In the genomic region with DNA sequence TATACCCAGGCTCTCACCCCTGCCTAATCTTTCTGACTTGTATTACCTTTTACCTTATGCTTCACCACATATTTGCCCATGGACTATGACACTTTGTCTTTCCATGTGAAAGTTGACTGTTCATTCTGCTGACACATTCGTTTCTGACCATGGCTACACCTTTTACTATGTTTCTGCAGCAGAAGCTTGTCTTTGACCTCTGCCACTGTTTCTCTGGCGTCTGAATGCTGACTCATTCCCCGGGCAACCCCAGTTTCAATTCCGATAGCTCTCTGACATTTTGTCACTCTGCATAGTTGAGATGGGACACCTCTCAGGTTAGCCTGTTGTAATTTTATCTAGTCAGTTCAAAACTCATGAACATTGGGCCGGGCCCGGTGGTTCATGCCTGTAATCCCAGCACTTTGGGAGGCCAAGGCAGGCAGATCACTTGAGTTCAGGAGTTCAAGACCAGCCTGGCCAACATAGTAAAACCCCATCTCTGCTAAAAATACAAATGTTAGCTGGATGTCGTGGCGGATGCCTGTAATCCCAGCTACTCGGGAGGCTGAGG, we compare ENCODE assay signal across 10 cellular contexts. TPM values are rescaled to one million over a fixed set of nuclear protein-coding genes. Genes with fewer than 3 reads are reported as not detected.
DNase-seq lines count a peak whose midpoint lies in the region; ATAC-seq and TF ChIP-seq lines count a peak whose summit lies in the region.
"Had no signal": no experiment of that assay in that cellular context is flagged by ENCODE, and none has a peak within 500 bp of the region (broad histone marks: within the 10 kb centered on the region; RNA-seq: fewer than 3 reads in every experiment).

No MANE protein-coding gene starts in this region.

- peaks cover 8% of the 10 kb centered on the region for H3K4me1 Mint-ChIP-seq in stimulated activated memory B cell treated with anti-CD40 and anti-IgM and Interleukin-4, amounts not matched to agents 10 μg/mL and 1 μg/mL and 100 μg/mL, for 72 hours
- H3K4me1 Mint-ChIP-seq: immature natural killer cell had no signal

- ATAC-seq in HG02981 (IDR thresholded peaks at IDR 0.05; ENCODE audit: unreplicated experiment): peak; percentile 64
- ATAC-seq in stimulated activated memory B cell treated with anti-CD40 and anti-IgM and Interleukin-4, amounts not matched to agents 10 μg/mL and 1 μg/mL and 100 μg/mL, for 72 hours: peak; percentile 87
- no peak for ATAC-seq in body of pancreas

- intact Hi-C loops in testis (cut with DNase I; ENCODE audit: low total_unique reads): no loop called here
- intact Hi-C loops in body of pancreas (cut with DNase I): no loop called here

- TF ChIP-seq POLR2A in testis (IDR thresholded peaks at IDR 0.05) (no peak), body of pancreas (IDR thresholded peaks at IDR 0.05) (no peak)

- no peak overlapping the region for H3K27ac Mint-ChIP-seq in stimulated activated memory B cell treated with anti-CD40 and anti-IgM and Interleukin-4, amounts not matched to agents 10 μg/mL and 1 μg/mL and 100 μg/mL, for 72 hours
- H3K27ac Mint-ChIP-seq: immature natural killer cell had no signal

- H3K36me3 ChIP-seq in testis (ENCODE audit: low read depth, missing control alignments): no peaks in the 10 kb centered on the region
- H3K36me3 ChIP-seq in body of pancreas (replicated peaks in 1 of 2; ENCODE audit: insufficient read depth in 1 of 2, low read depth in 2 of 2): no peaks in the 10 kb centered on the region
- no peaks in the 10 kb centered on the region for H3K36me3 ChIP-seq in right atrium auricular region
- H3K36me3 ChIP-seq: BLaER1 had no signal

- WGBS in testis, 2 donors: 89 to 90% methylated on average over 9 of the region's 9 CpGs
- WGBS in body of pancreas, 2 donors: 81 to 82% methylated on average over 9 of the region's 9 CpGs

- H3K4me3 ChIP-seq in testis (no peak overlapping the region), body of pancreas (no peak overlapping the region), right atrium auricular region (no peak overlapping the region)
- H3K4me3 ChIP-seq: BLaER1 had no signal

- H3K27me3 ChIP-seq in testis (no peaks in the 10 kb centered on the region), body of pancreas (no peaks in the 10 kb centered on the region), right atrium auricular region (no peaks in the 10 kb centered on the region)
- H3K27me3 ChIP-seq: BLaER1 had no signal

- TF ChIP-seq CTCF in testis (IDR thresholded peaks at IDR 0.05): no peak
- TF ChIP-seq CTCF in body of pancreas (IDR thresholded peaks at IDR 0.05): no peak
- TF ChIP-seq CTCF in right atrium auricular region (IDR thresholded peaks at IDR 0.05): no peak

- H3K9me3 ChIP-seq in testis: no peaks in the 10 kb centered on the region
- H3K9me3 ChIP-seq in body of pancreas: no peaks in the 10 kb centered on the region
- H3K9me3 ChIP-seq in right atrium auricular region: no peaks in the 10 kb centered on the region
- H3K9me3 ChIP-seq: BLaER1 had no signal

- no peak overlapping the region for H3K27ac ChIP-seq in testis
- no peak overlapping the region for H3K27ac ChIP-seq in body of pancreas
- H3K27ac ChIP-seq in right atrium auricular region: no peak overlapping the region
- H3K27ac ChIP-seq: BLaER1 had no signal

- DNase-seq in activated naive CD4-positive, alpha-beta T cell treated with Interleukin-2 at 50 U/mL for 16 hours: peak; percentile 8
- no peak for DNase-seq in activated naive CD4-positive, alpha-beta T cell (lab: John Stamatoyannopoulos, UW)
- DNase-seq in activated CD4-positive, alpha-beta T cell treated with anti-CD3 and anti-CD28 coated beads, Interleukin-2, amount 50 U/mL, for 48 hours: peak; percentile 36 to 57
- no peak for DNase-seq in testis
- DNase-seq in body of pancreas: no peak
- no peak for DNase-seq in right atrium auricular region (ENCODE audit: low spot score)
- DNase-seq: immature natural killer cell had no signal

- no peaks in the 10 kb centered on the region for H3K27me3 Mint-ChIP-seq in stimulated activated memory B cell treated with anti-CD40 and anti-IgM and Interleukin-4, amounts not matched to agents 10 μg/mL and 1 μg/mL and 100 μg/mL, for 72 hours

- H3K4me1 ChIP-seq in testis (no peaks in the 10 kb centered on the region), body of pancreas (no peaks in the 10 kb centered on the region), right atrium auricular region (no peaks in the 10 kb centered on the region)
- H3K4me1 ChIP-seq: BLaER1 had no signal

- H3K9me3 Mint-ChIP-seq in stimulated activated memory B cell treated with anti-CD40 and anti-IgM and Interleukin-4, amounts not matched to agents 10 μg/mL and 1 μg/mL and 100 μg/mL, for 72 hours: no peaks in the 10 kb centered on the region
- H3K9me3 Mint-ChIP-seq: immature natural killer cell had no signal

- H3K4me3 Mint-ChIP-seq in stimulated activated memory B cell treated with anti-CD40 and anti-IgM and Interleukin-4, amounts not matched to agents 10 μg/mL and 1 μg/mL and 100 μg/mL, for 72 hours: no peak overlapping the region
- H3K4me3 Mint-ChIP-seq: immature natural killer cell had no signal

- H3K36me3 Mint-ChIP-seq in stimulated activated memory B cell treated with anti-CD40 and anti-IgM and Interleukin-4, amounts not matched to agents 10 μg/mL and 1 μg/mL and 100 μg/mL, for 72 hours: no peaks in the 10 kb centered on the region

RNA-seq across cellular contexts. Expression of a gene that starts 50.7 kb away (rescaled TPM):
- total RNA-seq in testis (10 to 100 TPM; 52.0 to 66.9 TPM), body of pancreas (not detected), right atrium auricular region (not detected)
- polyA plus RNA-seq in testis (ENCODE audit: insufficient read depth, low read depth, low replicate concordance): 160 TPM
- polyA plus RNA-seq: immature natural killer cell had no signal

RNA-seq across cellular contexts. Expression of a gene that starts 52.8 kb away (rescaled TPM):
- 10 to 100 TPM; 77.3 to 84.6 TPM for total RNA-seq in testis
- polyA plus RNA-seq in testis (ENCODE audit: insufficient read depth, low read depth, low replicate concordance): 86.3 TPM
- 10 to 100 TPM; 30.4 to 80.4 TPM for total RNA-seq in body of pancreas
- 10 to 100 TPM; 19.7 to 24.2 TPM for total RNA-seq in right atrium auricular region

RNA-seq across cellular contexts. Expression of a gene that starts 53.9 kb away (rescaled TPM):
- total RNA-seq in testis: 10 to 100 TPM; 57.3 to 58.3 TPM
- polyA plus RNA-seq in testis (ENCODE audit: insufficient read depth, low read depth, low replicate concordance): 21.8 TPM
- 10 to 100 TPM; 30.3 to 33.7 TPM for total RNA-seq in body of pancreas
- 10 to 100 TPM; 39.1 to 46.7 TPM for total RNA-seq in right atrium auricular region

Comparison
In these comparisons a context has a peak if more than half of its experiments do, and no peak if none do; other contexts are left out.
1. DNase-seq: peak in activated naive CD4-positive, alpha-beta T cell treated with Interleukin-2 at 50 U/mL for 16 hours (single experiment) and activated CD4-positive, alpha-beta T cell treated with anti-CD3 and anti-CD28 coated beads, Interleukin-2, amount 50 U/mL, for 48 hours (2 of 2); none in activated naive CD4-positive, alpha-beta T cell (0 of 4), testis (single experiment), body of pancreas (0 of 4) and right atrium auricular region (single experiment).
2. RNA of a gene that starts 50.7 kb away (total RNA-seq): 52.0 to 66.9 TPM in testis; not detected in right atrium auricular region and not detected in body of pancreas; every median in the first group is over 10 times any median in the second.